ENCODE assay signal across 29 cellular contexts in the genomic region with DNA sequence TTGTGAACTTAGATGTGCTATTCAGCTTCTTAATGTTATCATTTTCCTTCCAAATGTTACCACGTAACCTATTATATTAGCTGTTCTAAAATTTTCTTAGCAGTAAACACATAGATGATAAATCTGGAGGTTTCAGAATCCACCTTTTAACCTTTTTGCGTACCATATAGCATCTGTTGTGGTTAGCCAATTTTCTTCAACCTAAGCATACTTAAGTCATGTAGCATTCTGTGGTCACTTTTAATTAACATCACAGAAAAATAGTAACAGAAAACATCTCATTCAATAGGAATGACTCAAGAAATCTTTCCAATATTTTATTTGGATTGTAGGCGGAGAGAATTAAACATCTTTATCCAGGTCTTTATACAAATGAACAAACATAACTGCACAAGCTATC.
"Had no signal": no experiment of that assay in that cellular context is flagged by ENCODE, and none has a peak within 500 bp of the region (broad histone marks: within the 10 kb centered on the region; RNA-seq: fewer than 3 reads in every experiment).

No MANE protein-coding gene starts in this region.

- H3K4me2 ChIP-seq: PC-9 had no signal

- H2AFZ ChIP-seq: PC-9 had no signal

- DNase-seq: activated CD4-positive, alpha-beta memory T cell treated with anti-CD3 and anti-CD28 coated beads, Interleukin-2, amount 10 ng/mL, durations not matched to agents 7 days and 5 days; activated CD4-positive, alpha-beta T cell treated with anti-CD3 and anti-CD28 coated beads for 1 hour; activated CD4-positive, alpha-beta T cell treated with anti-CD3 and anti-CD28 coated beads for 48 hours; activated CD4-positive, CD25-positive, alpha-beta regulatory T cell; activated CD8-positive, alpha-beta memory T cell treated with anti-CD3 and anti-CD28 coated beads for 24 hours; activated CD8-positive, alpha-beta memory T cell treated with anti-CD3 and anti-CD28 coated beads, Interleukin-2, amount 10 ng/mL, durations not matched to agents 7 days and 5 days; activated naive CD4-positive, alpha-beta T cell treated with anti-CD3 and anti-CD28 coated beads, Interleukin-2, amount 10 ng/mL, durations not matched to agents 7 days and 5 days; activated naive CD8-positive, alpha-beta T cell treated with anti-CD3 and anti-CD28 coated beads for 36 hours; activated T-cell treated with anti-CD3 and anti-CD28 coated beads, Interleukin-2, amount 50 U/mL, for 1 hour; amniotic stem cell; aorta; caudate nucleus; cerebellar nuclear complex; Karpas-422; NCI-H1048; NCI-H1105 treated with DMSO at 0.1 percent for 48 hours; NCI-H1436 treated with DMSO at 0.1 percent for 48 hours; NCI-H1694 treated with DMSO at 0.1 percent for 48 hours; NCI-H2029; NCI-H2107; NCI-H2171; NCI-H510A; NCI-H526; NCI-H748 treated with DMSO at 0.1 percent for 48 hours; PC-9; Right ventricle myocardium superior; T1000; WERI-Rb-1 had no signal

- H3K27ac ChIP-seq: PC-9, WERI-Rb-1 had no signal

- H3K36me3 ChIP-seq: WERI-Rb-1 had no signal

- H3K4me3 ChIP-seq: K562, PC-9 had no signal
